ENCODE assay signal across 8 cellular contexts in the genomic region with DNA sequence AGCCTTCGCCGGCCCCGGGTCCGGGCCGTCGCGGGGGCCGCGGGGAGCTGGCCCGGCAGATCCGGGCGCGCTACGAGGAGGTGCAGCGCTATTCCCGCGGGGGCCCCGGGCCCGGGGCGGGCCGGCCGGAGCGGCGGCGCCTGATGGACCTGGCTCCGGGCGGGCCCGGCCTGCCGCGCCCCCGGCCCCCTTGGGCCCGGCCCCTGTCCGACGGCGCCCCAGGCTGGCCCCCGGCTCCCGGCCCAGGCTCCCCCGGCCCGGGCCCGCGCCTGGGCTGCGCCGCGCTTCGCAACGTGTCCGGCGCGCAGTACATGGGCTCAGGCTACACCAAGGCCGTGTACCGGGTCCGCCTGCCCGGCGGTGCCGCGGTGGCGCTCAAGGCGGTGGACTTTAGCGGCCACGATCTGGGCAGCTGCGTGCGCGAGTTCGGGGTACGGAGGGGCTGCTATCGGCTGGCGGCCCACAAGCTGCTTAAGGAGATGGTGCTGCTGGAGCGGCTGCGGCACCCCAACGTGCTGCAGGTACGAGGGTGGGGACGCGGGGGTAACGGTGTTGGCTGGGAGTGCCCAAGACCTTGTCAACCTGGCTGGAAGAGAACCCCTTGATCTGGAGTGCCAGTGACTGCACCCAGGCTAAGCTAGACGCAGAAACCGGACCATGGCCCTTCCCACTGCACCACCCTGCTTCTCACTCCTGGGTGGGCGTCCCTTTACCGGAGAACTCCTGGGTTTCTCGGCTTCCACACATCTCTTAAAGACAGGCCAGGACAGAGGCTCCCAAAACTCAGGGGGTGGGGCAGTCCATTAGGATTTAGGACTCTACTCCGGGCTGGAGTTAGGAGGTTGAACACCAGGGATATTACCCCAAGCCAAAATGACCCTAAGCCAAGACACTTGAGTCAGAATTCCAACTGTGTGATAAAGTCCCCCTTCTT. TPM values are rescaled to one million over a fixed set of nuclear protein-coding genes. Genes with fewer than 3 reads are reported as not detected.
DNase-seq lines count a peak whose midpoint lies in the region; ATAC-seq, FAIRE-seq and TF ChIP-seq lines count a peak whose summit lies in the region.

No MANE protein-coding gene starts in this region.

- no peaks in the 10 kb centered on the region for H3K9me3 Mint-ChIP-seq in activated T-cell treated with anti-CD3 and anti-CD28 coated beads, Interleukin-2, amount 50 U/mL, for 72 hours

- peak overlapping the region; percentile 32 to 46 for H3K4me3 Mint-ChIP-seq in activated T-cell treated with anti-CD3 and anti-CD28 coated beads, Interleukin-2, amount 50 U/mL, for 72 hours

- peaks cover 10% of the 10 kb centered on the region for H3K4me1 ChIP-seq in ACC112 (ENCODE audit: control insufficient read depth, insufficient read depth, low read length, unreplicated experiment)
- H3K4me1 ChIP-seq in right atrium auricular region, result peaks cover 0 to 54% of the 10 kb centered on the region in 2 donors
- H3K4me1 ChIP-seq in sigmoid colon, result peaks cover 0 to 55% (median 50%) of the 10 kb centered on the region in 4 donors

- H3K36me3 ChIP-seq in ACC112 (ENCODE audit: insufficient read depth, low read length) (no peaks in the 10 kb centered on the region), right atrium auricular region (peaks cover 4% of the 10 kb centered on the region), sigmoid colon (no peaks in the 10 kb centered on the region)

- no peak for TF ChIP-seq POLR2A in sigmoid colon (IDR thresholded peaks at IDR 0.05)

- DNase-seq in activated T-cell treated with anti-CD3 and anti-CD28 coated beads, Interleukin-2, amount 50 U/mL, for 72 hours, result peak in 1 of 2 donors; percentile 3
- DNase-seq in right atrium auricular region (ENCODE audit: low spot score) (no peak), sigmoid colon (peak; percentile 75), frontal cortex (ENCODE audit: low spot score in 2 of 2) (no peak), NCI-H2107 treated with DMSO at 0.1 percent for 48 hours (lab: John Stamatoyannopoulos, UW; ENCODE audit: unreplicated experiment) (no peak)

- no peaks in the 10 kb centered on the region for H3K36me3 Mint-ChIP-seq in activated T-cell treated with anti-CD3 and anti-CD28 coated beads, Interleukin-2, amount 50 U/mL, for 72 hours (ENCODE audit: insufficient read depth in 2 of 2)

- FAIRE-seq in frontal cortex (lab: Jason Lieb, UNC), result no peak

- H3K4me3 ChIP-seq in ACC112 (ENCODE audit: low read depth, low read length) (peak overlapping the region; percentile 82), right atrium auricular region (peak overlapping the region; percentile 81 to 88), sigmoid colon (peak overlapping the region; percentile 68 to 98 (median 80))

- peak overlapping the region; percentile 72 for H2AFZ ChIP-seq in ACC112 (ENCODE audit: low read length, unreplicated experiment)

- intact Hi-C loops in sigmoid colon (cut with DNase I), result no loop called here

- TF ChIP-seq CTCF in right atrium auricular region (IDR thresholded peaks at IDR 0.05) (no peak), sigmoid colon (IDR thresholded peaks at IDR 0.05) (no peak)

- H3K27me3 Mint-ChIP-seq in activated T-cell treated with anti-CD3 and anti-CD28 coated beads, Interleukin-2, amount 50 U/mL, for 72 hours (ENCODE audit: low read depth), result peaks cover 49% of the 10 kb centered on the region

- peaks cover 4% of the 10 kb centered on the region for H3K4me1 Mint-ChIP-seq in activated T-cell treated with anti-CD3 and anti-CD28 coated beads, Interleukin-2, amount 50 U/mL, for 72 hours (ENCODE audit: low read depth)

- WGBS in sigmoid colon, 2 donors, result 2 to 6% methylated on average over 80 of the region's 80 CpGs

- H3K27ac ChIP-seq in ACC112 (ENCODE audit: low read depth, low read length), result no peak overlapping the region
- H3K27ac ChIP-seq in right atrium auricular region, result peak overlapping the region; percentile 89 to 96
- peak overlapping the region; percentile 96 to 99 (median 96) for H3K27ac ChIP-seq in sigmoid colon

- H3K27me3 ChIP-seq in ACC112 (ENCODE audit: insufficient read depth, low read length) (peaks cover 9% of the 10 kb centered on the region; the same call in 1 of the 2 replicates), right atrium auricular region (no peaks in the 10 kb centered on the region), sigmoid colon (no peaks in the 10 kb centered on the region)

- H3K9me3 ChIP-seq in right atrium auricular region (no peaks in the 10 kb centered on the region), sigmoid colon (no peaks in the 10 kb centered on the region)

- ATAC-seq in GM21360 (IDR thresholded peaks at IDR 0.05; ENCODE audit: unreplicated experiment), result peak; percentile 4
- ATAC-seq in activated T-cell treated with anti-CD3 and anti-CD28 coated beads, Interleukin-2, amount 50 U/mL, for 72 hours (replicated peaks in 1 of 2), result peak; percentile 29 to 30
- ATAC-seq in GM21619 (IDR thresholded peaks at IDR 0.05; ENCODE audit: unreplicated experiment), result no peak

- peaks cover 3% of the 10 kb centered on the region for H3K79me2 ChIP-seq in ACC112 (ENCODE audit: control insufficient read depth, insufficient read depth, low read length, unreplicated experiment)

- H3K27ac Mint-ChIP-seq in activated T-cell treated with anti-CD3 and anti-CD28 coated beads, Interleukin-2, amount 50 U/mL, for 72 hours, result no peak overlapping the region

- no peak for TF ChIP-seq EP300 in sigmoid colon (IDR thresholded peaks at IDR 0.05)

RNA-seq across cellular contexts. Expression of gene PKDCC, which starts 0.8 kb away (rescaled TPM):
- total RNA-seq in activated T-cell treated with anti-CD3 and anti-CD28 coated beads, Interleukin-2, amount 50 U/mL, for 72 hours, result not detected
- total RNA-seq in right atrium auricular region, result 100 to 1,000 TPM in 1 of 2 donors, 10 to 100 TPM in 1; 66.0 to 128 TPM
- 100 to 1,000 TPM in 2 of 4 donors, 10 to 100 TPM in 2; 64.8 to 106 (median 96.1) TPM for total RNA-seq in sigmoid colon
- 10 to 100 TPM; 13.9 to 67.7 (median 21.0) TPM for polyA plus RNA-seq in sigmoid colon
- total RNA-seq in frontal cortex, result 19.6 TPM

Comparison
In these comparisons a context has a peak if more than half of its experiments do, and no peak if none do; other contexts are left out.
1. RNA of gene PKDCC, which starts 0.8 kb away (total RNA-seq): 66.0 to 128 TPM in right atrium auricular region, 64.8 to 106 TPM in sigmoid colon and 19.6 TPM in frontal cortex (single experiment); not detected in activated T-cell treated with anti-CD3 and anti-CD28 coated beads, Interleukin-2, amount 50 U/mL, for 72 hours; every median in the first group is over 10 times any median in the second.
2. Peak in every context shown above with its lines, with median percentiles within 50 percentile points of each other: H3K4me3 ChIP-seq.